In the genomic region with DNA sequence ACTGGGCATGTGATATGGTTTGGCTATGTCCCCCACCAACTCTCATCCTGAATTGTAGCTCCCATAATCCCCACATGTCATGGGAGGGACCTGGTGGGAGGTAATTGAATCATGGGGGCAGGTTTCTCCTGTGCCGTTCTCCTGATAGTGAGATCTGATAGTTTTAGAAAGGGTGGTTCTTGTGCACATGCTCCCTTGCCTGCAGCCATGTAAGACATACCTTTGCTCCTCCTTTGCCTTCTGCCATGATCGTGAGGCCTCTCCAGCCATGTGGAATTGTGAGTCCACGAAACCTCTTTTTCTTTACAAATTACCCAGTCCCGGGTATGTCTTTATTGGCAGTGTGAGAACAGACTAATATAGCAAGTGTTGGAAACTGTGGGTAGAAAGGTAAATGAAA, we compare ENCODE assay signal across 16 cellular contexts.
"Had no signal": no experiment of that assay in that cellular context is flagged by ENCODE, and none has a peak within 500 bp of the region (broad histone marks: within the 10 kb centered on the region; RNA-seq: fewer than 3 reads in every experiment).

No MANE protein-coding gene starts in this region.

- H3K9me3 ChIP-seq: colonic mucosa, esophagus muscularis mucosa, gastroesophageal sphincter, heart right ventricle, left lung, lower lobe of right lung had no signal

- H3K27me3 ChIP-seq: colonic mucosa, esophagus muscularis mucosa, foreskin keratinocyte, gastroesophageal sphincter, heart right ventricle, left lung had no signal

- H3K36me3 ChIP-seq: colonic mucosa, esophagus muscularis mucosa, gastroesophageal sphincter, heart right ventricle, left lung, lower lobe of right lung had no signal

- H3K27me3 Mint-ChIP-seq: dendritic cell treated with granulocyte-macrophage colony-stimulating factor and Interleukin-4, amounts not matched to agents 40 ng/mL and 50 ng/mL, for 4 days had no signal

- H3K27ac Mint-ChIP-seq: dendritic cell treated with granulocyte-macrophage colony-stimulating factor and Interleukin-4, amounts not matched to agents 40 ng/mL and 50 ng/mL, for 4 days; effector memory CD8-positive, alpha-beta T cell had no signal

- DNase-seq: colonic mucosa; cortex of kidney; effector CD8-positive, alpha-beta T cell; effector memory CD8-positive, alpha-beta T cell; foreskin keratinocyte; heart right ventricle; hippocampal formation; left cardiac atrium; left lung; left ventricle myocardium superior; lower lobe of right lung; mesenchymal stem cell; midbrain had no signal

- H3K9me3 Mint-ChIP-seq: effector memory CD8-positive, alpha-beta T cell had no signal

- H3K4me3 Mint-ChIP-seq: dendritic cell treated with granulocyte-macrophage colony-stimulating factor and Interleukin-4, amounts not matched to agents 40 ng/mL and 50 ng/mL, for 4 days; effector memory CD8-positive, alpha-beta T cell had no signal

- H3K4me1 ChIP-seq: colonic mucosa, esophagus muscularis mucosa, gastroesophageal sphincter, lower lobe of right lung had no signal

- H3K4me3 ChIP-seq: colonic mucosa, esophagus muscularis mucosa, gastroesophageal sphincter, heart right ventricle, left lung, lower lobe of right lung had no signal

- H3K27ac ChIP-seq: colonic mucosa, esophagus muscularis mucosa, foreskin keratinocyte, gastroesophageal sphincter, heart right ventricle, left lung, lower lobe of right lung had no signal
